26 cellular contexts compared by ENCODE assay signal in genomic region chr5:109426075-109426474, GRCh38.
"Had no signal": no experiment of that assay in that cellular context is flagged by ENCODE, and none has a peak within 500 bp of the region (broad histone marks: within the 10 kb centered on the region; RNA-seq: fewer than 3 reads in every experiment).

No MANE protein-coding gene starts in this region.

- H3K36me3 Mint-ChIP-seq: memory B cell; naive thymus-derived CD8-positive, alpha-beta T cell; stimulated activated naive B cell treated with anti-CD40 and anti-IgM and Interleukin-4, amounts not matched to agents 10 μg/mL and 1 μg/mL and 100 μg/mL, for 72 hours had no signal

- H3K4me1 Mint-ChIP-seq: memory B cell had no signal

- H3K27me3 ChIP-seq: pancreas, stomach, testis, thyroid gland, transverse colon, upper lobe of left lung, vagina had no signal

- H3K36me3 ChIP-seq: left ventricle myocardium inferior, pancreas, prostate gland, stomach, thyroid gland, transverse colon, upper lobe of left lung, vagina had no signal

- H3K4me1 ChIP-seq: left ventricle myocardium inferior, pancreas, prostate gland, stomach, testis, thyroid gland, upper lobe of left lung, vagina had no signal

- FAIRE-seq: pancreas had no signal

- H3K27ac ChIP-seq: left ventricle myocardium inferior, pancreas, prostate gland, skin epidermis, stomach, testis, thyroid gland, transverse colon, upper lobe of left lung, vagina had no signal

- H3K27ac Mint-ChIP-seq: memory B cell; nephron; stimulated activated naive B cell treated with anti-CD40 and anti-IgM and Interleukin-4, amounts not matched to agents 10 μg/mL and 1 μg/mL and 100 μg/mL, for 72 hours had no signal

- DNase-seq: islet precursor cell; left ventricle myocardium inferior; naive thymus-derived CD8-positive, alpha-beta T cell; nucleus accumbens; pancreas; posterior cingulate gyrus; retina; right cardiac atrium; stimulated activated CD4-positive, alpha-beta T cell treated with anti-CD3 and anti-CD28 coated beads, Interleukin-12 subunit alpha, Interleukin-12 subunit beta, amount 100 ng/mL, for 4 hours; stimulated activated CD4-positive, alpha-beta T cell treated with anti-CD3 and anti-CD28 coated beads, Interleukin-15, amount 100 ng/mL, for 24 hours; stimulated activated CD4-positive, alpha-beta T cell treated with anti-CD3 and anti-CD28 coated beads, Interleukin-2, amount 100 ng/mL, for 24 hours; stimulated activated CD4-positive, alpha-beta T cell treated with anti-CD3 and anti-CD28 coated beads, Interleukin-4, amount 100 ng/mL, for 1 hour; stimulated activated naive B cell treated with anti-CD40 and anti-IgM and Interleukin-4, amounts not matched to agents 10 μg/mL and 1 μg/mL and 100 μg/mL, for 72 hours; stimulated activated naive CD8-positive, alpha-beta T cell treated with anti-CD3 and anti-CD28 coated beads, Interleukin-15, Interleukin-2, amounts not matched to agents 100 U/mL and 50 U/mL, for 24 hours; stomach; testis; thyroid gland; transverse colon; upper lobe of left lung had no signal

- H3K9me3 ChIP-seq: left ventricle myocardium inferior, pancreas, prostate gland, stomach, testis, thyroid gland, transverse colon, upper lobe of left lung, vagina had no signal

- H3K4me3 ChIP-seq: left ventricle myocardium inferior, lung, pancreas, prostate gland, skin epidermis, stomach, testis, thyroid gland, transverse colon, upper lobe of left lung, vagina had no signal

- H3K4me3 Mint-ChIP-seq: memory B cell; naive thymus-derived CD8-positive, alpha-beta T cell; nephron; neural crest cell; stimulated activated naive B cell treated with anti-CD40 and anti-IgM and Interleukin-4, amounts not matched to agents 10 μg/mL and 1 μg/mL and 100 μg/mL, for 72 hours had no signal

- H3K9me3 Mint-ChIP-seq: naive thymus-derived CD8-positive, alpha-beta T cell; stimulated activated naive B cell treated with anti-CD40 and anti-IgM and Interleukin-4, amounts not matched to agents 10 μg/mL and 1 μg/mL and 100 μg/mL, for 72 hours had no signal
